11 cellular contexts compared by ENCODE assay signal in genomic region chr14:67541448-67542387, GRCh38. TPM values are rescaled to one million over a fixed set of nuclear protein-coding genes. Genes with fewer than 3 reads are reported as not detected.
A peak's percentile ranks its signal among the peaks of the same experiment; 100 is the strongest.
DNase-seq lines count a peak whose midpoint lies in the region; ATAC-seq, FAIRE-seq and TF ChIP-seq lines count a peak whose summit lies in the region.
"Had no signal": no experiment of that assay in that cellular context is flagged by ENCODE, and none has a peak within 500 bp of the region (broad histone marks: within the 10 kb centered on the region; RNA-seq: fewer than 3 reads in every experiment).

No MANE protein-coding gene starts in this region.

- no peak overlapping the region for H3K27ac Mint-ChIP-seq in T-helper 2 cell treated with Interferon-gamma antibody and Interleukin-4, amounts not matched to agents 5 μg/mL and 100 μg/mL, for 36 hours
- no peak overlapping the region for H3K27ac Mint-ChIP-seq in activated B cell treated with CpG ODN at 0.5 μM for 24 hours
- H3K27ac Mint-ChIP-seq in stimulated activated effector memory CD8-positive, alpha-beta T cell treated with anti-CD3 and anti-CD28 coated beads, Interleukin-12 subunit alpha, Interleukin-12 subunit beta, amount 100 ng/mL, for 72 hours, result no peak overlapping the region

- H3K27me3 Mint-ChIP-seq in T-helper 2 cell treated with Interferon-gamma antibody and Interleukin-4, amounts not matched to agents 5 μg/mL and 100 μg/mL, for 36 hours (ENCODE audit: low read depth), result peaks cover 57% of the 10 kb centered on the region
- H3K27me3 Mint-ChIP-seq in activated B cell treated with CpG ODN at 0.5 μM for 24 hours, result peaks cover 37% of the 10 kb centered on the region

- intact Hi-C loops in activated B cell treated with CpG ODN at 0.5 μM for 24 hours (cut with micrococcal nuclease), result no loop called here
- intact Hi-C loops in endothelial cell of umbilical vein (cut with micrococcal nuclease), result no loop called here

- POLR2A ChIA-PET in activated B cell treated with CpG ODN at 0.5 μM for 24 hours (lab: Charles Lee), result no interaction called here
- POLR2A ChIA-PET in endothelial cell of umbilical vein (lab: Charles Lee), result no interaction called here

- TF ChIP-seq CTCF in activated B cell treated with CpG ODN at 0.5 μM for 24 hours (IDR thresholded peaks at IDR 0.05) (no peak), endothelial cell of umbilical vein (IDR thresholded peaks at IDR 0.05; ENCODE audit: extremely low read depth in 1 of 2, insufficient read depth in 1 of 2, low read depth in 1 of 2, low read length in 2 of 2) (no peak), D721Med (IDR thresholded peaks at IDR 0.05; ENCODE audit: insufficient read depth, missing control alignments) (no peak)

- FAIRE-seq in endothelial cell of umbilical vein (lab: Jason Lieb, UNC), result peak; percentile 35
- no peak for FAIRE-seq in D721Med (lab: Jason Lieb, UNC)
- FAIRE-seq: A204.1 had no signal

- peak overlapping the region; percentile 23 for H3K4me2 ChIP-seq in endothelial cell of umbilical vein (ENCODE audit: insufficient read depth, low read length)

- H3K9me3 ChIP-seq in endothelial cell of umbilical vein (replicated peaks; ENCODE audit: control insufficient read depth, insufficient read depth, low read length), result no peaks in the 10 kb centered on the region

- CTCF ChIA-PET in activated B cell treated with CpG ODN at 0.5 μM for 24 hours (lab: Charles Lee) (interaction anchor here (1.3 to 1.8 kb wide), 3 partner anchors 15 to 114 kb away, joined by 4 to 5 read pairs (median 4); no protein-coding TSS in a partner anchor), endothelial cell of umbilical vein (lab: Charles Lee) (interaction anchor here (1.0 to 4.6 kb wide), 4 partner anchors 15 to 29 kb away, joined by 3 to 30 read pairs (median 8); no protein-coding TSS in a partner anchor)

- H3K4me3 Mint-ChIP-seq in T-helper 2 cell treated with Interferon-gamma antibody and Interleukin-4, amounts not matched to agents 5 μg/mL and 100 μg/mL, for 36 hours, result peak overlapping the region; percentile 61
- H3K4me3 Mint-ChIP-seq in activated B cell treated with CpG ODN at 0.5 μM for 24 hours, result peak overlapping the region; percentile 72
- H3K4me3 Mint-ChIP-seq in stimulated activated effector memory CD8-positive, alpha-beta T cell treated with anti-CD3 and anti-CD28 coated beads, Interleukin-12 subunit alpha, Interleukin-12 subunit beta, amount 100 ng/mL, for 72 hours, result peak overlapping the region; percentile 63

- H4K20me1 ChIP-seq in endothelial cell of umbilical vein (replicated peaks; ENCODE audit: control insufficient read depth, extremely low read depth, insufficient read depth, low read length), result no peaks in the 10 kb centered on the region

- H2AFZ ChIP-seq in endothelial cell of umbilical vein (ENCODE audit: low read depth, low read length), result peak overlapping the region; percentile 88

- ATAC-seq in activated B cell treated with CpG ODN at 0.5 μM for 24 hours (ENCODE audit: low read depth), result no peak
- peak; percentile 55 for ATAC-seq in stimulated activated effector memory CD8-positive, alpha-beta T cell treated with anti-CD3 and anti-CD28 coated beads, Interleukin-12 subunit alpha, Interleukin-12 subunit beta, amount 100 ng/mL, for 72 hours
- ATAC-seq in HG02610 (IDR thresholded peaks at IDR 0.05; ENCODE audit: unreplicated experiment), result no peak

- dilution Hi-C loops in endothelial cell of umbilical vein (cut with MboI; ENCODE audit: extremely low pct_ligation_motif_present, low sequenced_read_pairs), result no loop called here

- peaks cover 6% of the 10 kb centered on the region for H3K4me1 ChIP-seq in endothelial cell of umbilical vein (ENCODE audit: control insufficient read depth, extremely low read depth, insufficient read depth, low read length)

- no peak overlapping the region for H3K9ac ChIP-seq in endothelial cell of umbilical vein (replicated peaks; ENCODE audit: extremely low read depth, insufficient read depth, low read length)

- H3K27me3 ChIP-seq in endothelial cell of umbilical vein (ENCODE audit: control insufficient read depth in 2 of 2, insufficient read depth in 2 of 2, low read length in 2 of 2), result peaks cover 30 to 48% of the 10 kb centered on the region in 2 experiments

- BruUV-seq in endothelial cell of umbilical vein (replicated peaks; lab: Mats Ljungman, UMichigan), result no TSS peak

- H3K4me3 ChIP-seq in endothelial cell of umbilical vein (replicated peaks in 1 of 3; ENCODE audit: insufficient read depth in 1 of 3, low read depth in 1 of 3, low read length in 3 of 3), result no peak overlapping the region

- no peak for DNase-seq in T-helper 2 cell treated with Interferon-gamma antibody and Interleukin-4, amounts not matched to agents 5 μg/mL and 100 μg/mL, for 36 hours (ENCODE audit: low spot score)
- no peak for DNase-seq in T-helper 2 cell
- DNase-seq in activated B cell treated with CpG ODN at 0.5 μM for 24 hours, result no peak
- DNase-seq in endothelial cell of umbilical vein (ENCODE audit: low read depth, low spot score), result no peak
- no peak for DNase-seq in stimulated activated effector memory CD8-positive, alpha-beta T cell treated with anti-CD3 and anti-CD28 coated beads, Interleukin-12 subunit alpha, Interleukin-12 subunit beta, amount 100 ng/mL, for 72 hours (ENCODE audit: low spot score in 2 of 2)
- DNase-seq in NCI-H1105 (lab: John Stamatoyannopoulos, UW), result no peak
- no peak for DNase-seq in D721Med (ENCODE audit: insufficient read length, low spot score)
- DNase-seq: NCI-H1436 treated with DMSO at 0.1 percent for 48 hours, Right ventricle myocardium superior had no signal

- peaks cover 3% of the 10 kb centered on the region for H3K9me3 Mint-ChIP-seq in T-helper 2 cell treated with Interferon-gamma antibody and Interleukin-4, amounts not matched to agents 5 μg/mL and 100 μg/mL, for 36 hours
- H3K9me3 Mint-ChIP-seq in activated B cell treated with CpG ODN at 0.5 μM for 24 hours, result peaks cover 4% of the 10 kb centered on the region
- no peaks in the 10 kb centered on the region for H3K9me3 Mint-ChIP-seq in stimulated activated effector memory CD8-positive, alpha-beta T cell treated with anti-CD3 and anti-CD28 coated beads, Interleukin-12 subunit alpha, Interleukin-12 subunit beta, amount 100 ng/mL, for 72 hours

- no peak overlapping the region for H3K27ac ChIP-seq in endothelial cell of umbilical vein (ENCODE audit: insufficient read depth, low read depth, low read length)

- no peaks in the 10 kb centered on the region for H3K36me3 ChIP-seq in endothelial cell of umbilical vein (ENCODE audit: control insufficient read depth in 2 of 2, extremely low read depth in 1 of 2, insufficient read depth in 2 of 2, low read length in 2 of 2)

- H3K9me1 ChIP-seq in endothelial cell of umbilical vein (replicated peaks; ENCODE audit: control insufficient read depth, extremely low read depth, insufficient read depth, low read length), result no peaks in the 10 kb centered on the region

- H3K4me1 Mint-ChIP-seq in T-helper 2 cell treated with Interferon-gamma antibody and Interleukin-4, amounts not matched to agents 5 μg/mL and 100 μg/mL, for 36 hours (ENCODE audit: low read depth), result peaks cover 6% of the 10 kb centered on the region
- H3K4me1 Mint-ChIP-seq in activated B cell treated with CpG ODN at 0.5 μM for 24 hours, result peaks cover 9% of the 10 kb centered on the region
- H3K4me1 Mint-ChIP-seq in stimulated activated effector memory CD8-positive, alpha-beta T cell treated with anti-CD3 and anti-CD28 coated beads, Interleukin-12 subunit alpha, Interleukin-12 subunit beta, amount 100 ng/mL, for 72 hours, result peaks cover 9% of the 10 kb centered on the region

- H3K79me2 ChIP-seq in endothelial cell of umbilical vein (ENCODE audit: control insufficient read depth, insufficient read depth, low read length), result no peaks in the 10 kb centered on the region

- TF ChIP-seq POLR2A in endothelial cell of umbilical vein (IDR thresholded peaks at IDR 0.05; ENCODE audit: low read depth, low read length), result no peak

- no peaks in the 10 kb centered on the region for H3K36me3 Mint-ChIP-seq in T-helper 2 cell treated with Interferon-gamma antibody and Interleukin-4, amounts not matched to agents 5 μg/mL and 100 μg/mL, for 36 hours (ENCODE audit: low read depth)
- no peaks in the 10 kb centered on the region for H3K36me3 Mint-ChIP-seq in activated B cell treated with CpG ODN at 0.5 μM for 24 hours (ENCODE audit: low read depth)
- H3K36me3 Mint-ChIP-seq in stimulated activated effector memory CD8-positive, alpha-beta T cell treated with anti-CD3 and anti-CD28 coated beads, Interleukin-12 subunit alpha, Interleukin-12 subunit beta, amount 100 ng/mL, for 72 hours, result no peaks in the 10 kb centered on the region

RNA-seq across cellular contexts. Expression of gene PLEKHH1, which starts 8.6 kb away (rescaled TPM):
- 0.20 and 0.61 TPM in 2 replicates for total RNA-seq in activated B cell treated with CpG ODN at 0.5 μM for 24 hours
- total RNA-seq in endothelial cell of umbilical vein, result 0.35 and 0.71 TPM in 2 replicates
- 0.17 and 0.18 TPM in 2 replicates for polyA plus RNA-seq in endothelial cell of umbilical vein
- 0.10 and 0.21 TPM in 2 replicates for polyA plus RNA-seq in endothelial cell of umbilical vein (2011; cell fraction: cytosol; rRNA removed)
- polyA plus RNA-seq in endothelial cell of umbilical vein (2011; cell fraction: nucleus; rRNA removed), result 0.91 and 1.2 TPM in 2 replicates
- polyA plus RNA-seq in endothelial cell of umbilical vein (2012), result 0.52 and 0.59 TPM in 2 replicates
- polyA minus RNA-seq in endothelial cell of umbilical vein, result 0.21 and 0.78 TPM in 2 replicates
- 2.2 TPM for polyA minus RNA-seq in endothelial cell of umbilical vein (2011; cell fraction: cytosol; rRNA and poly(A)+ RNA removed)
- polyA minus RNA-seq in endothelial cell of umbilical vein (2011; cell fraction: nucleus; rRNA and poly(A)+ RNA removed), result 0.34 and 1.3 TPM in 2 replicates

RNA-seq across cellular contexts. Expression of gene TMEM229B, which starts 53.2 kb away (rescaled TPM):
- total RNA-seq in activated B cell treated with CpG ODN at 0.5 μM for 24 hours (3.3 and 3.7 TPM in 2 replicates), endothelial cell of umbilical vein (0.28 TPM in 1 of 2 replicates, not detected in the other)
- 0.02 and 0.03 TPM in 2 replicates for polyA plus RNA-seq in endothelial cell of umbilical vein
- 0.01 and 0.04 TPM in 2 replicates for polyA plus RNA-seq in endothelial cell of umbilical vein (2011; cell fraction: cytosol; rRNA removed)
- polyA plus RNA-seq in endothelial cell of umbilical vein (2011; cell fraction: nucleus; rRNA removed), result not detected in 2 replicates
- polyA plus RNA-seq in endothelial cell of umbilical vein (2012), result 0.11 TPM in 1 of 2 replicates, not detected in the other
- not detected in 2 replicates for polyA minus RNA-seq in endothelial cell of umbilical vein
- polyA minus RNA-seq in endothelial cell of umbilical vein (2011; cell fraction: cytosol; rRNA and poly(A)+ RNA removed), result not detected
- not detected in 2 replicates for polyA minus RNA-seq in endothelial cell of umbilical vein (2011; cell fraction: nucleus; rRNA and poly(A)+ RNA removed)

RNA-seq across cellular contexts. Expression of gene PIGH, which starts 58.4 kb away (rescaled TPM):
- 21.9 and 26.4 TPM in 2 replicates for total RNA-seq in activated B cell treated with CpG ODN at 0.5 μM for 24 hours
- 9.9 and 12.3 TPM in 2 replicates for total RNA-seq in endothelial cell of umbilical vein
- 18.0 and 20.2 TPM in 2 replicates for polyA plus RNA-seq in endothelial cell of umbilical vein
- polyA plus RNA-seq in endothelial cell of umbilical vein (2011; cell fraction: cytosol; rRNA removed), result 11.8 and 16.2 TPM in 2 replicates
- polyA plus RNA-seq in endothelial cell of umbilical vein (2011; cell fraction: nucleus; rRNA removed), result 29.3 and 42.0 TPM in 2 replicates
- 8.2 and 10.9 TPM in 2 replicates for polyA plus RNA-seq in endothelial cell of umbilical vein (2012)
- 8.2 and 8.3 TPM in 2 replicates for polyA minus RNA-seq in endothelial cell of umbilical vein
- polyA minus RNA-seq in endothelial cell of umbilical vein (2011; cell fraction: cytosol; rRNA and poly(A)+ RNA removed), result 19.6 TPM
- 5.4 and 5.8 TPM in 2 replicates for polyA minus RNA-seq in endothelial cell of umbilical vein (2011; cell fraction: nucleus; rRNA and poly(A)+ RNA removed)
